1 cellular context compared by ENCODE assay signal in genomic region chr10:86594535-86594934, GRCh38.
TF ChIP-seq lines count a peak whose summit lies in the region.

No MANE protein-coding gene starts in this region.

TF ChIP-seq in HEK293, 187 proteins besides CTCF, POLR2A, EP300 and RAD21 (continued from another document and continues in another):
- no peak for TF ChIP-seq ZNF280D (tag by site-specific recombination; IDR thresholded peaks at IDR 0.05)
- no peak for TF ChIP-seq OVOL3 (tag by site-specific recombination; IDR thresholded peaks at IDR 0.05)
- TF ChIP-seq HOXD13 (CRISPR knock-in tag; IDR thresholded peaks at IDR 0.05; ENCODE audit: borderline replicate concordance) = 0 out of 2 replicates have a peak, but pooled peaks have one; percentile 53
- TF ChIP-seq ZNF660 (tag by site-specific recombination; IDR thresholded peaks at IDR 0.05) = peak; percentile 46; the same call in 1 of the 2 replicates
- peak; percentile 33; the same call in 1 of the 2 replicates for TF ChIP-seq KLF16 (tag by site-specific recombination; IDR thresholded peaks at IDR 0.05)
- no peak for TF ChIP-seq ZNF366 (tag by site-specific recombination; conservative IDR thresholded peaks at IDR 0.05)
- TF ChIP-seq, protein P1, sequence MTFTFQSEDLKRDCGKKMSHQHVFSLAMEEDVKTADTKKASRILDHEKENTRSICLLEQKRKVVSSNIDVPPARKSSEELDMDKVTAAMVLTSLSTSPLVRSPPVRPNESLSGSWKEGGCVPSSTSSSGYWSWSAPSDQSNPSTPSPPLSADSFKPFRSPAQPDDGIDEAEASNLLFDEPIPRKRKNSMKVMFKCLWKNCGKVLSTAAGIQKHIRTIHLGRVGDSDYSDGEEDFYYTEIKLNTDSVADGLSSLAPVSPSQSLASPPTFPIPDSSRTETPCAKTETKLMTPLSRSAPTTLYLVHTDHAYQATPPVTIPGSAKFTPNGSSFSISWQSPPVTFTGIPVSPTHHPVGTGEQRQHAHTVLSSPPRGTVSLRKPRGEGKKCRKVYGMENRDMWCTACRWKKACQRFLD (tag by site-specific recombination; IDR thresholded peaks at IDR 0.05) = no peak
- TF ChIP-seq PRDM1 (tag by site-specific recombination; IDR thresholded peaks at IDR 0.05) = no peak
- TF ChIP-seq ZNF473 (tag by site-specific recombination; IDR thresholded peaks at IDR 0.05) = no peak
- TF ChIP-seq IKZF3 (tag by site-specific recombination; IDR thresholded peaks at IDR 0.05) = peak; percentile 58; the same call in 1 of the 2 replicates
- no peak for TF ChIP-seq BCL11A (tag by site-specific recombination; IDR thresholded peaks at IDR 0.05; ENCODE audit: low read depth)
- no peak for TF ChIP-seq ZNF777 (tag by site-specific recombination; IDR thresholded peaks at IDR 0.05; ENCODE audit: borderline replicate concordance)
- no peak for TF ChIP-seq ZBTB17 (tag by site-specific recombination; IDR thresholded peaks at IDR 0.05)
- TF ChIP-seq, protein P2, sequence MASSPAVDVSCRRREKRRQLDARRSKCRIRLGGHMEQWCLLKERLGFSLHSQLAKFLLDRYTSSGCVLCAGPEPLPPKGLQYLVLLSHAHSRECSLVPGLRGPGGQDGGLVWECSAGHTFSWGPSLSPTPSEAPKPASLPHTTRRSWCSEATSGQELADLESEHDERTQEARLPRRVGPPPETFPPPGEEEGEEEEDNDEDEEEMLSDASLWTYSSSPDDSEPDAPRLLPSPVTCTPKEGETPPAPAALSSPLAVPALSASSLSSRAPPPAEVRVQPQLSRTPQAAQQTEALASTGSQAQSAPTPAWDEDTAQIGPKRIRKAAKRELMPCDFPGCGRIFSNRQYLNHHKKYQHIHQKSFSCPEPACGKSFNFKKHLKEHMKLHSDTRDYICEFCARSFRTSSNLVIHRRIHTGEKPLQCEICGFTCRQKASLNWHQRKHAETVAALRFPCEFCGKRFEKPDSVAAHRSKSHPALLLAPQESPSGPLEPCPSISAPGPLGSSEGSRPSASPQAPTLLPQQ (tag by site-specific recombination; IDR thresholded peaks at IDR 0.05) = peak; percentile 35; the same call in 1 of the 2 replicates
- no peak for TF ChIP-seq ZNF76 (tag by site-specific recombination; IDR thresholded peaks at IDR 0.05; ENCODE audit: borderline replicate concordance, low read depth)
- no peak for TF ChIP-seq ZNF548 (tag by site-specific recombination; IDR thresholded peaks at IDR 0.05)
- peak; percentile 83 for TF ChIP-seq GLIS1 (tag by site-specific recombination; IDR thresholded peaks at IDR 0.05)
- TF ChIP-seq, protein P3, sequence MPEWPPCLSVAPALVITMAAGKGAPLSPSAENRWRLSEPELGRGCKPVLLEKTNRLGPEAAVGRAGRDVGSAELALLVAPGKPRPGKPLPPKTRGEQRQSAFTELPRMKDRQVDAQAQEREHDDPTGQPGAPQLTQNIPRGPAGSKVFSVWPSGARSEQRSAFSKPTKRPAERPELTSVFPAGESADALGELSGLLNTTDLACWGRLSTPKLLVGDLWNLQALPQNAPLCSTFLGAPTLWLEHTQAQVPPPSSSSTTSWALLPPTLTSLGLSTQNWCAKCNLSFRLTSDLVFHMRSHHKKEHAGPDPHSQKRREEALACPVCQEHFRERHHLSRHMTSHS (tag by site-specific recombination; IDR thresholded peaks at IDR 0.05) = no peak
- TF ChIP-seq ZNF48 (tag by site-specific recombination; IDR thresholded peaks at IDR 0.05) = no peak
- TF ChIP-seq ZNF157 (tag by site-specific recombination; IDR thresholded peaks at IDR 0.05) = no peak
- TF ChIP-seq ATF2 (tag by site-specific recombination; IDR thresholded peaks at IDR 0.05; ENCODE audit: low read depth) = peak; percentile 61; the same call in 1 of the 2 replicates
- TF ChIP-seq ZNF830 (tag by site-specific recombination; IDR thresholded peaks at IDR 0.05; ENCODE audit: low read depth) = no peak
- no peak for TF ChIP-seq ZNF600 (tag by site-specific recombination; IDR thresholded peaks at IDR 0.05)
- TF ChIP-seq ZNF585B (tag by site-specific recombination; IDR thresholded peaks at IDR 0.05) = no peak
- TF ChIP-seq OSR2 (tag by site-specific recombination; IDR thresholded peaks at IDR 0.05) = peak; percentile 46; the same call in 1 of the 2 replicates
- no peak for TF ChIP-seq ZNF416 (tag by site-specific recombination; IDR thresholded peaks at IDR 0.05)
- TF ChIP-seq, protein P4, sequence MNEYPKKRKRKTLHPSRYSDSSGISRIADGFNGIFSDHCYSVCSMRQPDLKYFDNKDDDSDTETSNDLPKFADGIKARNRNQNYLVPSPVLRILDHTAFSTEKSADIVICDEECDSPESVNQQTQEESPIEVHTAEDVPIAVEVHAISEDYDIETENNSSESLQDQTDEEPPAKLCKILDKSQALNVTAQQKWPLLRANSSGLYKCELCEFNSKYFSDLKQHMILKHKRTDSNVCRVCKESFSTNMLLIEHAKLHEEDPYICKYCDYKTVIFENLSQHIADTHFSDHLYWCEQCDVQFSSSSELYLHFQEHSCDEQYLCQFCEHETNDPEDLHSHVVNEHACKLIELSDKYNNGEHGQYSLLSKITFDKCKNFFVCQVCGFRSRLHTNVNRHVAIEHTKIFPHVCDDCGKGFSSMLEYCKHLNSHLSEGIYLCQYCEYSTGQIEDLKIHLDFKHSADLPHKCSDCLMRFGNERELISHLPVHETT (tag by site-specific recombination; IDR thresholded peaks at IDR 0.05) = no peak
- no peak for TF ChIP-seq ZNF529 (tag by site-specific recombination; IDR thresholded peaks at IDR 0.05; ENCODE audit: insufficient replicate concordance)
- TF ChIP-seq ZNF394 (tag by site-specific recombination; IDR thresholded peaks at IDR 0.05; ENCODE audit: borderline replicate concordance) = no peak
- TF ChIP-seq ZNF596 (tag by site-specific recombination; IDR thresholded peaks at IDR 0.05) = no peak
- 0 out of 2 replicates have a peak, but pooled peaks have one; percentile 39 for TF ChIP-seq ZBTB48 (tag by site-specific recombination; IDR thresholded peaks at IDR 0.05)
- no peak for TF ChIP-seq ZSCAN4 (tag by site-specific recombination; IDR thresholded peaks at IDR 0.05)
- TF ChIP-seq ZNF214 (tag by site-specific recombination; IDR thresholded peaks at IDR 0.05; ENCODE audit: borderline replicate concordance) = no peak
- peak; percentile 53; the same call in 1 of the 2 replicates for TF ChIP-seq ZNF518A (tag by site-specific recombination; conservative IDR thresholded peaks at IDR 0.05; ENCODE audit: low read depth)
- peak; percentile 56; the same call in 1 of the 2 replicates for TF ChIP-seq ZNF335 (tag by site-specific recombination; conservative IDR thresholded peaks at IDR 0.05)
- TF ChIP-seq, protein P5, sequence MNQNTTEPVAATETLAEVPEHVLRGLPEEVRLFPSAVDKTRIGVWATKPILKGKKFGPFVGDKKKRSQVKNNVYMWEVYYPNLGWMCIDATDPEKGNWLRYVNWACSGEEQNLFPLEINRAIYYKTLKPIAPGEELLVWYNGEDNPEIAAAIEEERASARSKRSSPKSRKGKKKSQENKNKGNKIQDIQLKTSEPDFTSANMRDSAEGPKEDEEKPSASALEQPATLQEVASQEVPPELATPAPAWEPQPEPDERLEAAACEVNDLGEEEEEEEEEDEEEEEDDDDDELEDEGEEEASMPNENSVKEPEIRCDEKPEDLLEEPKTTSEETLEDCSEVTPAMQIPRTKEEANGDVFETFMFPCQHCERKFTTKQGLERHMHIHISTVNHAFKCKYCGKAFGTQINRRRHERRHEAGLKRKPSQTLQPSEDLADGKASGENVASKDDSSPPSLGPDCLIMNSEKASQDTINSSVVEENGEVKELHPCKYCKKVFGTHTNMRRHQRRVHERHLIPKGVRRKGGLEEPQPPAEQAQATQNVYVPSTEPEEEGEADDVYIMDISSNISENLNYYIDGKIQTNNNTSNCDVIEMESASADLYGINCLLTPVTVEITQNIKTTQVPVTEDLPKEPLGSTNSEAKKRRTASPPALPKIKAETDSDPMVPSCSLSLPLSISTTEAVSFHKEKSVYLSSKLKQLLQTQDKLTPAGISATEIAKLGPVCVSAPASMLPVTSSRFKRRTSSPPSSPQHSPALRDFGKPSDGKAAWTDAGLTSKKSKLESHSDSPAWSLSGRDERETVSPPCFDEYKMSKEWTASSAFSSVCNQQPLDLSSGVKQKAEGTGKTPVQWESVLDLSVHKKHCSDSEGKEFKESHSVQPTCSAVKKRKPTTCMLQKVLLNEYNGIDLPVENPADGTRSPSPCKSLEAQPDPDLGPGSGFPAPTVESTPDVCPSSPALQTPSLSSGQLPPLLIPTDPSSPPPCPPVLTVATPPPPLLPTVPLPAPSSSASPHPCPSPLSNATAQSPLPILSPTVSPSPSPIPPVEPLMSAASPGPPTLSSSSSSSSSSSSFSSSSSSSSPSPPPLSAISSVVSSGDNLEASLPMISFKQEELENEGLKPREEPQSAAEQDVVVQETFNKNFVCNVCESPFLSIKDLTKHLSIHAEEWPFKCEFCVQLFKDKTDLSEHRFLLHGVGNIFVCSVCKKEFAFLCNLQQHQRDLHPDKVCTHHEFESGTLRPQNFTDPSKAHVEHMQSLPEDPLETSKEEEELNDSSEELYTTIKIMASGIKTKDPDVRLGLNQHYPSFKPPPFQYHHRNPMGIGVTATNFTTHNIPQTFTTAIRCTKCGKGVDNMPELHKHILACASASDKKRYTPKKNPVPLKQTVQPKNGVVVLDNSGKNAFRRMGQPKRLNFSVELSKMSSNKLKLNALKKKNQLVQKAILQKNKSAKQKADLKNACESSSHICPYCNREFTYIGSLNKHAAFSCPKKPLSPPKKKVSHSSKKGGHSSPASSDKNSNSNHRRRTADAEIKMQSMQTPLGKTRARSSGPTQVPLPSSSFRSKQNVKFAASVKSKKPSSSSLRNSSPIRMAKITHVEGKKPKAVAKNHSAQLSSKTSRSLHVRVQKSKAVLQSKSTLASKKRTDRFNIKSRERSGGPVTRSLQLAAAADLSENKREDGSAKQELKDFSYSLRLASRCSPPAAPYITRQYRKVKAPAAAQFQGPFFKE (tag by site-specific recombination; IDR thresholded peaks at IDR 0.05; ENCODE audit: borderline replicate concordance) = no peak
- TF ChIP-seq SCRT1 (tag by site-specific recombination; IDR thresholded peaks at IDR 0.05; ENCODE audit: borderline replicate concordance) = no peak
